Comparison of ENCODE assay signal across 22 cellular contexts in genomic region chr19:27796073-27796472, GRCh38.
DNase-seq lines count a peak whose midpoint lies in the region; ATAC-seq and TF ChIP-seq lines count a peak whose summit lies in the region.
"Had no signal": no experiment of that assay in that cellular context is flagged by ENCODE, and none has a peak within 500 bp of the region (broad histone marks: within the 10 kb centered on the region; RNA-seq: fewer than 3 reads in every experiment).

No MANE protein-coding gene starts in this region.

- ATAC-seq in activated T-cell treated with anti-CD3 and anti-CD28 coated beads, Interleukin-2, amount 50 U/mL, for 4 hours, result no peak
- no peak for ATAC-seq in activated T-cell treated with anti-CD3 and anti-CD28 coated beads, Interleukin-2, amount 50 U/mL, for 72 hours (replicated peaks in 1 of 2)
- no peak for ATAC-seq in DND-41 (ENCODE audit: insufficient read depth, low read depth)
- no peak for ATAC-seq in activated T-helper 17 cell treated with anti-CD3 and anti-CD28 coated beads, Interleukin-2, amount 50 U/mL, for 72 hours (replicated peaks)
- ATAC-seq: lower lobe of right lung, PC-3 had no signal

- H3F3A ChIP-seq in neural progenitor cell (ENCODE audit: low read depth), result peaks cover 9% of the 10 kb centered on the region

- H3K4me3 ChIP-seq in DND-41 (ENCODE audit: low read depth in 1 of 2, low read length in 2 of 2) (no peak overlapping the region; a peak in 1 of 4 replicates), neural progenitor cell (no peak overlapping the region)
- H3K4me3 ChIP-seq: ascending aorta, lower lobe of right lung, sigmoid colon, SJCRH30 had no signal

- H2AFZ ChIP-seq in DND-41 (ENCODE audit: low read depth, low read length) (no peak overlapping the region), neural progenitor cell (replicated peaks) (no peak overlapping the region)

- H3K27me3 Mint-ChIP-seq in activated T-cell treated with anti-CD3 and anti-CD28 coated beads, Interleukin-2, amount 50 U/mL, for 4 hours (ENCODE audit: low read depth), result no peaks in the 10 kb centered on the region
- no peaks in the 10 kb centered on the region for H3K27me3 Mint-ChIP-seq in activated T-cell treated with anti-CD3 and anti-CD28 coated beads, Interleukin-2, amount 50 U/mL, for 72 hours (ENCODE audit: low read depth)
- H3K27me3 Mint-ChIP-seq in activated T-helper 17 cell treated with anti-CD3 and anti-CD28 coated beads, Interleukin-2, amount 50 U/mL, for 72 hours, result no peaks in the 10 kb centered on the region
- H3K27me3 Mint-ChIP-seq in neural progenitor cell (ENCODE audit: insufficient read depth, low read depth), result no peaks in the 10 kb centered on the region

- H3K9ac ChIP-seq in DND-41 (ENCODE audit: low read depth, low read length), result no peak overlapping the region
- no peak overlapping the region for H3K9ac ChIP-seq in neural progenitor cell

- H3K4me3 Mint-ChIP-seq in activated T-cell treated with anti-CD3 and anti-CD28 coated beads, Interleukin-2, amount 50 U/mL, for 4 hours, result peak overlapping the region; percentile 57
- H3K4me3 Mint-ChIP-seq in activated T-cell treated with anti-CD3 and anti-CD28 coated beads, Interleukin-2, amount 50 U/mL, for 72 hours, result peak overlapping the region in 1 of 2 donors; percentile 36
- peak overlapping the region; percentile 86 for H3K4me3 Mint-ChIP-seq in activated T-helper 17 cell treated with anti-CD3 and anti-CD28 coated beads, Interleukin-2, amount 50 U/mL, for 72 hours
- peak overlapping the region; percentile 69 for H3K4me3 Mint-ChIP-seq in neural progenitor cell

- H3K36me3 ChIP-seq in DND-41 (ENCODE audit: insufficient read depth, low read length), result peaks cover 32% of the 10 kb centered on the region
- no peaks in the 10 kb centered on the region for H3K36me3 ChIP-seq in neural progenitor cell
- H3K36me3 ChIP-seq: sigmoid colon had no signal

- H3K4me1 ChIP-seq in DND-41 (ENCODE audit: insufficient read depth, low read length) (peaks cover 38% of the 10 kb centered on the region), neural progenitor cell (no peaks in the 10 kb centered on the region)
- H3K4me1 ChIP-seq: SJCRH30 had no signal

- no peak overlapping the region for H3K27ac Mint-ChIP-seq in activated T-cell treated with anti-CD3 and anti-CD28 coated beads, Interleukin-2, amount 50 U/mL, for 72 hours
- no peak overlapping the region for H3K27ac Mint-ChIP-seq in activated T-helper 17 cell treated with anti-CD3 and anti-CD28 coated beads, Interleukin-2, amount 50 U/mL, for 72 hours
- no peak overlapping the region for H3K27ac Mint-ChIP-seq in neural progenitor cell

- H3K27me3 ChIP-seq in DND-41 (ENCODE audit: insufficient read depth, low read length, poor library complexity) (no peaks in the 10 kb centered on the region), neural progenitor cell (no peaks in the 10 kb centered on the region)
- H3K27me3 ChIP-seq: ascending aorta, sigmoid colon, SJCRH30 had no signal

- H3K4me2 ChIP-seq in DND-41 (ENCODE audit: insufficient read depth, low read length), result peak overlapping the region; percentile 76; the same call in 1 of the 2 replicates
- no peak overlapping the region for H3K4me2 ChIP-seq in neural progenitor cell

- peaks cover 27% of the 10 kb centered on the region for H3K4me1 Mint-ChIP-seq in activated T-cell treated with anti-CD3 and anti-CD28 coated beads, Interleukin-2, amount 50 U/mL, for 4 hours (ENCODE audit: low read depth)
- peaks cover 12% of the 10 kb centered on the region for H3K4me1 Mint-ChIP-seq in activated T-cell treated with anti-CD3 and anti-CD28 coated beads, Interleukin-2, amount 50 U/mL, for 72 hours (ENCODE audit: low read depth)
- H3K4me1 Mint-ChIP-seq in activated T-helper 17 cell treated with anti-CD3 and anti-CD28 coated beads, Interleukin-2, amount 50 U/mL, for 72 hours, result no peaks in the 10 kb centered on the region
- peaks cover 8% of the 10 kb centered on the region for H3K4me1 Mint-ChIP-seq in neural progenitor cell

- no peak overlapping the region for H3K27ac ChIP-seq in DND-41 (ENCODE audit: low read length)
- no peak overlapping the region for H3K27ac ChIP-seq in neural progenitor cell
- H3K27ac ChIP-seq: ascending aorta, lower lobe of right lung, sigmoid colon, SJCRH30 had no signal

- H3K9me3 ChIP-seq in DND-41 (ENCODE audit: insufficient read depth, low read length, severe bottlenecking) (no peaks in the 10 kb centered on the region), neural progenitor cell (ENCODE audit: low read depth) (no peaks in the 10 kb centered on the region)
- H3K9me3 ChIP-seq: ascending aorta, lower lobe of right lung, sigmoid colon, SJCRH30 had no signal

- TF ChIP-seq CTCF in DND-41 (IDR thresholded peaks at IDR 0.05; ENCODE audit: borderline replicate concordance, extremely low read depth, low read length, poor library complexity, severe bottlenecking), result no peak
- TF ChIP-seq CTCF in neural progenitor cell (IDR thresholded peaks at IDR 0.05), result no peak
- no peak for TF ChIP-seq CTCF in GM20000 (IDR thresholded peaks at IDR 0.05; ENCODE audit: extremely low read depth, missing control alignments)

- DNase-seq in activated T-cell treated with anti-CD3 and anti-CD28 coated beads, Interleukin-2, amount 50 U/mL, for 4 hours, result no peak
- DNase-seq in activated T-cell treated with anti-CD3 and anti-CD28 coated beads, Interleukin-2, amount 50 U/mL, for 72 hours, result no peak
- DNase-seq in DND-41 (no peak), neural progenitor cell (ENCODE audit: low spot score) (no peak), HCEC 1CT (no peak), GM20000 (ENCODE audit: low spot score) (no peak)
- DNase-seq: activated gamma-delta T cell treated with Interleukin-2 at 50 U/mL for 16 hours, cerebellar nuclear complex, erythroblast, hypothalamus, NCI-H1048, NCI-H187 treated with DMSO at 0.1 percent for 48 hours, NCI-H2227 treated with DMSO at 0.1 percent for 48 hours, NCI-H774, PC-3, posterior cingulate gyrus, sigmoid colon, SJCRH30, T-helper 9 cell had no signal

- H3K79me2 ChIP-seq in DND-41 (ENCODE audit: insufficient read depth, low read length) (peaks cover 75% of the 10 kb centered on the region), neural progenitor cell (ENCODE audit: low read depth) (peaks cover 49% of the 10 kb centered on the region)

- H3K36me3 Mint-ChIP-seq in activated T-cell treated with anti-CD3 and anti-CD28 coated beads, Interleukin-2, amount 50 U/mL, for 4 hours (ENCODE audit: insufficient read depth), result peaks cover 16% of the 10 kb centered on the region
- H3K36me3 Mint-ChIP-seq in activated T-cell treated with anti-CD3 and anti-CD28 coated beads, Interleukin-2, amount 50 U/mL, for 72 hours (ENCODE audit: insufficient read depth in 2 of 2), result peaks cover 8 to 26% of the 10 kb centered on the region in 2 donors
- H3K36me3 Mint-ChIP-seq in activated T-helper 17 cell treated with anti-CD3 and anti-CD28 coated beads, Interleukin-2, amount 50 U/mL, for 72 hours (ENCODE audit: low read depth), result peaks cover 55% of the 10 kb centered on the region
- H3K36me3 Mint-ChIP-seq in neural progenitor cell, result peaks cover 2% of the 10 kb centered on the region

- H3K9me3 Mint-ChIP-seq in activated T-cell treated with anti-CD3 and anti-CD28 coated beads, Interleukin-2, amount 50 U/mL, for 4 hours, result no peaks in the 10 kb centered on the region
- H3K9me3 Mint-ChIP-seq in activated T-cell treated with anti-CD3 and anti-CD28 coated beads, Interleukin-2, amount 50 U/mL, for 72 hours, result no peaks in the 10 kb centered on the region
- H3K9me3 Mint-ChIP-seq in activated T-helper 17 cell treated with anti-CD3 and anti-CD28 coated beads, Interleukin-2, amount 50 U/mL, for 72 hours, result no peaks in the 10 kb centered on the region
- no peaks in the 10 kb centered on the region for H3K9me3 Mint-ChIP-seq in neural progenitor cell

- H4K20me1 ChIP-seq in DND-41 (ENCODE audit: insufficient read depth, low read length), result peaks cover 19% of the 10 kb centered on the region
- peaks cover 12% of the 10 kb centered on the region for H4K20me1 ChIP-seq in neural progenitor cell (ENCODE audit: low read depth)
